ENCODE assay signal across 23 cellular contexts in the genomic region with DNA sequence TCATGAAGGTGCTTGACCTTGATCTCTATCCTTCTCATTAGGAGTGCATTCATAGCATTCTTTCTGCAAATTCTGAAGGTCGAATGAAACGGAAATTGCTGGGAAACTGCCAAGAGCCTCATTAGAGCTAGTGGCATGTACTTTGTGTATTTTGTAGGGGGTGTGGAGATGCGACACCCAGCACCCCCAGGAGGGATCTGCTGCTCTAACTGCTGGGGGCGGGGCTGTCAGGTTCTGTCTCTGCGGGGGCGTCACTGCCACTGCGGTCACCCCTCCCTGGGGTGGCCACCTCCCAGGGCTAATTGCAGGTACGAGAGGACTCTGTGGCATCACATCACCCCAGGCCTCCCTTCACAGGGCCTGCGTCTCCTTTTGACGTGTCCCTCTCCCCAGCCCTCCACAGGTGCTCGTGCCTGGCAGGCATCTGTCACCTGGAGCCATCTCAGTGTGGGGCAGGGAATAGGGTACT.
DNase-seq lines count a peak whose midpoint lies in the region; ATAC-seq and TF ChIP-seq lines count a peak whose summit lies in the region.
"Had no signal": no experiment of that assay in that cellular context is flagged by ENCODE, and none has a peak within 500 bp of the region (broad histone marks: within the 10 kb centered on the region; RNA-seq: fewer than 3 reads in every experiment).

No MANE protein-coding gene starts in this region.

- H3K27ac Mint-ChIP-seq in CD14-positive monocyte = no peak overlapping the region
- H3K27ac Mint-ChIP-seq: activated naive CD4-positive, alpha-beta T cell treated with anti-CD3 and anti-CD28 coated beads for 36 hours; natural killer cell treated with Interleukin-12 subunit alpha and Interleukin-12 subunit beta and Interleukin-15 and Interleukin-18, amount 100 ng/mL, for 72 hours had no signal

- no peaks in the 10 kb centered on the region for H3K27me3 Mint-ChIP-seq in CD14-positive monocyte (ENCODE audit: low read depth in 3 of 3)
- H3K27me3 Mint-ChIP-seq: natural killer cell treated with Interleukin-12 subunit alpha and Interleukin-12 subunit beta and Interleukin-15 and Interleukin-18, amount 100 ng/mL, for 72 hours had no signal

- intact Hi-C loops in CD14-positive monocyte (cut with micrococcal nuclease) = no loop called here

- no peak for TF ChIP-seq RAD21 in Ishikawa (IDR thresholded peaks at IDR 0.05; ENCODE audit: low read depth)

- TF ChIP-seq CTCF in CD14-positive monocyte (IDR thresholded peaks at IDR 0.05) = no peak

- H3K36me3 Mint-ChIP-seq in CD14-positive monocyte = no peaks in the 10 kb centered on the region
- H3K36me3 Mint-ChIP-seq: natural killer cell treated with Interleukin-12 subunit alpha and Interleukin-12 subunit beta and Interleukin-15 and Interleukin-18, amount 100 ng/mL, for 72 hours had no signal

- no peak overlapping the region for H3K4me3 Mint-ChIP-seq in CD14-positive monocyte
- H3K4me3 Mint-ChIP-seq: activated naive CD4-positive, alpha-beta T cell treated with anti-CD3 and anti-CD28 coated beads for 36 hours; activated T-cell treated with anti-CD3 and anti-CD28 coated beads, Interleukin-2, amount 50 U/mL, for 4 hours; natural killer cell treated with Interleukin-12 subunit alpha and Interleukin-12 subunit beta and Interleukin-15 and Interleukin-18, amount 100 ng/mL, for 72 hours had no signal

- H3K9me3 Mint-ChIP-seq in CD14-positive monocyte = no peaks in the 10 kb centered on the region
- H3K9me3 Mint-ChIP-seq: activated naive CD4-positive, alpha-beta T cell treated with anti-CD3 and anti-CD28 coated beads for 36 hours; activated T-cell treated with anti-CD3 and anti-CD28 coated beads, Interleukin-2, amount 50 U/mL, for 4 hours; natural killer cell treated with Interleukin-12 subunit alpha and Interleukin-12 subunit beta and Interleukin-15 and Interleukin-18, amount 100 ng/mL, for 72 hours had no signal

- H3K4me1 Mint-ChIP-seq in CD14-positive monocyte = no peaks in the 10 kb centered on the region

- no peak for TF ChIP-seq EP300 in Ishikawa (IDR thresholded peaks at IDR 0.05; ENCODE audit: borderline replicate concordance)

- no peak for ATAC-seq in GM19397 (IDR thresholded peaks at IDR 0.05; ENCODE audit: unreplicated experiment)
- ATAC-seq in HG02588 (IDR thresholded peaks at IDR 0.05; ENCODE audit: unreplicated experiment) = no peak
- ATAC-seq: activated T-cell treated with anti-CD3 and anti-CD28 coated beads, Interleukin-2, amount 50 U/mL, for 4 hours; gastroesophageal sphincter; natural killer cell treated with Interleukin-12 subunit alpha and Interleukin-12 subunit beta and Interleukin-15 and Interleukin-18, amount 100 ng/mL, for 72 hours; SK-N-SH treated with all-trans-retinoic acid at 6 μM for 48 hours had no signal

- DNase-seq in COLO668 (lab: John Stamatoyannopoulos, UW; ENCODE audit: unreplicated experiment) (peak; percentile 40), NCI-H2171 treated with DMSO at 0.1 percent for 48 hours (lab: John Stamatoyannopoulos, UW) (peak; percentile 64), left kidney (ENCODE audit: low read depth, low spot score) (peak; percentile 54), CD14-positive monocyte (ENCODE audit: low spot score) (no peak), Kasumi-1 (lab: John Stamatoyannopoulos, UW) (no peak)
- DNase-seq: activated CD4-positive, alpha-beta T cell treated with anti-CD3 and anti-CD28 coated beads for 48 hours; activated naive CD4-positive, alpha-beta T cell treated with anti-CD3 and anti-CD28 coated beads for 36 hours; activated T-cell treated with anti-CD3 and anti-CD28 coated beads, Interleukin-2, amount 50 U/mL, for 4 hours; amniotic stem cell; C1 segment of cervical spinal cord; esophagus squamous epithelium; hypothalamus; NCI-H526 treated with DMSO at 0.1 percent for 48 hours; OCI-M1; right cardiac atrium; stimulated activated CD4-positive, alpha-beta T cell treated with anti-CD3 and anti-CD28 coated beads, Interleukin-4, amount 100 ng/mL, for 24 hours; stimulated activated naive CD4-positive, alpha-beta T cell had no signal

TF ChIP-seq in Ishikawa, 13 proteins besides CTCF, POLR2A, EP300 and RAD21:
- no peak for TF ChIP-seq TCF12 (IDR thresholded peaks at IDR 0.05; ENCODE audit: low read depth)
- no peak for TF ChIP-seq USF1 (IDR thresholded peaks at IDR 0.05)
- TF ChIP-seq CEBPB (IDR thresholded peaks at IDR 0.05) = no peak
- TF ChIP-seq NFIC (IDR thresholded peaks at IDR 0.05) = 0 out of 2 replicates have a peak, but pooled peaks have one; percentile 9

Comparison
In these comparisons a context has a peak if more than half of its experiments do, and no peak if none do; other contexts are left out.
1. DNase-seq: peak in COLO668 (single experiment), NCI-H2171 treated with DMSO at 0.1 percent for 48 hours (single experiment) and left kidney (single experiment); none in CD14-positive monocyte (single experiment) and Kasumi-1 (0 of 2).